ENCODE assay signal across 17 cellular contexts in the genomic region with DNA sequence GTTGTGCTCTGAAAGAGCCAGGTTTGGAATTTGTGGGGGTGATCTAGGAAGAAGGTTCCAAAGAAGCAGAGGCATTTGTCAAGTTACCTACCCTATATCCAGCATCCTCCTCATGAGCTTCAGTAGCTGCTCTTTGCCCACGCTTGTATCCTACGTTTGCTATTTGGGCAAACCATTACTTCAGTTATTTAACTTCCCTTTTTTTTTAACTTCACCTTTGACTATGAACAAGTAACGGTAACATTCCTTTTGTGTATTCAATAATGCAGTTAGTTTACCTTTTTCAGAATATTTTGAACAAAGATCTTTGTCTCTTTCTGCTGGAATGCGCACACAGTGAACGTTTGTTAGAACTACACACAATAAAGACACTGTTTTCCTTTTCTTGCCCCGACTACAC. TPM values are rescaled to one million over a fixed set of nuclear protein-coding genes. Genes with fewer than 3 reads are reported as not detected.
DNase-seq lines count a peak whose midpoint lies in the region; ATAC-seq and TF ChIP-seq lines count a peak whose summit lies in the region.
"Had no signal": no experiment of that assay in that cellular context is flagged by ENCODE, and none has a peak within 500 bp of the region (broad histone marks: within the 10 kb centered on the region; RNA-seq: fewer than 3 reads in every experiment).

No MANE protein-coding gene starts in this region.

- H3K27me3 Mint-ChIP-seq in activated CD4-positive, alpha-beta T cell treated with anti-CD3 and anti-CD28 coated beads, Interleukin-2, amount 10 ng/mL, durations not matched to agents 7 days and 5 days = no peaks in the 10 kb centered on the region

- no peaks in the 10 kb centered on the region for H3K27me3 ChIP-seq in stomach
- H3K27me3 ChIP-seq: cardiac muscle cell had no signal

- DNase-seq in activated CD4-positive, alpha-beta T cell treated with anti-CD3 and anti-CD28 coated beads, Interleukin-2, amount 10 ng/mL, durations not matched to agents 7 days and 5 days = no peak
- no peak for DNase-seq in activated CD4-positive, alpha-beta T cell treated with anti-CD3 and anti-CD28 coated beads, Interleukin-2, amount 50 U/mL, for 48 hours
- peak; percentile 11 for DNase-seq in M059J (ENCODE audit: low read depth)
- DNase-seq in caudate nucleus (lab: John Stamatoyannopoulos, UW) = peak in 7 of 61 donors; percentile 6 to 59 (median 15)
- DNase-seq in pons (ENCODE audit: low spot score) = peak; percentile 75
- no peak for DNase-seq in kidney glomerular epithelial cell (lab: John Stamatoyannopoulos, UW)
- DNase-seq in stomach = no peak
- no peak for DNase-seq in Right ventricle myocardium superior
- DNase-seq: activated naive CD4-positive, alpha-beta T cell treated with anti-CD3 and anti-CD28 coated beads for 36 hours; DMS79; endodermal cell; H9; NCI-H1930; NCI-H69; occipital lobe; RPMI8226 had no signal

- H3K27ac Mint-ChIP-seq in activated CD4-positive, alpha-beta T cell treated with anti-CD3 and anti-CD28 coated beads, Interleukin-2, amount 10 ng/mL, durations not matched to agents 7 days and 5 days = peak overlapping the region; percentile 73
- H3K27ac Mint-ChIP-seq: activated naive CD4-positive, alpha-beta T cell treated with anti-CD3 and anti-CD28 coated beads for 36 hours; endodermal cell; H9 had no signal

- POLR2A ChIA-PET in activated CD4-positive, alpha-beta T cell treated with anti-CD3 and anti-CD28 coated beads, Interleukin-2, amount 10 ng/mL, durations not matched to agents 7 days and 5 days (lab: Charles Lee) = no interaction called here

- 43 to 64% (median 46%) methylated on average over 6 of the region's 6 CpGs for WGBS in stomach, 5 donors

- H3K36me3 Mint-ChIP-seq in activated CD4-positive, alpha-beta T cell treated with anti-CD3 and anti-CD28 coated beads, Interleukin-2, amount 10 ng/mL, durations not matched to agents 7 days and 5 days (ENCODE audit: low read depth) = peaks cover 29% of the 10 kb centered on the region

- H3K4me1 Mint-ChIP-seq in activated CD4-positive, alpha-beta T cell treated with anti-CD3 and anti-CD28 coated beads, Interleukin-2, amount 10 ng/mL, durations not matched to agents 7 days and 5 days = peaks cover 59% of the 10 kb centered on the region

- H3K36me3 ChIP-seq in stomach = peaks cover 0 to 25% (median 21%) of the 10 kb centered on the region in 4 donors

- no peak for TF ChIP-seq CTCF in stomach (IDR thresholded peaks at IDR 0.05)

- H3K4me1 ChIP-seq in stomach = peaks cover 0 to 25% (median 6%) of the 10 kb centered on the region in 4 donors

- CTCF ChIA-PET in activated CD4-positive, alpha-beta T cell treated with anti-CD3 and anti-CD28 coated beads, Interleukin-2, amount 10 ng/mL, durations not matched to agents 7 days and 5 days (lab: Charles Lee) = interaction anchor here (0.6 to 0.9 kb wide), 2 partner anchors 10 to 308 kb away, joined by 3 read pairs; no protein-coding TSS in a partner anchor

- H3K9me3 ChIP-seq in stomach = no peaks in the 10 kb centered on the region

- no peaks in the 10 kb centered on the region for H3K9me3 Mint-ChIP-seq in activated CD4-positive, alpha-beta T cell treated with anti-CD3 and anti-CD28 coated beads, Interleukin-2, amount 10 ng/mL, durations not matched to agents 7 days and 5 days
- H3K9me3 Mint-ChIP-seq: activated naive CD4-positive, alpha-beta T cell treated with anti-CD3 and anti-CD28 coated beads for 36 hours; endodermal cell; H9 had no signal

- no peak overlapping the region for H3K4me3 ChIP-seq in stomach
- H3K4me3 ChIP-seq: cardiac muscle cell had no signal

- TF ChIP-seq EP300 in stomach (IDR thresholded peaks at IDR 0.05) = no peak

- peak overlapping the region; percentile 84 for H3K27ac ChIP-seq in caudate nucleus (ENCODE audit: low read depth, low read length)
- no peak overlapping the region for H3K27ac ChIP-seq in stomach
- H3K27ac ChIP-seq: cardiac muscle cell had no signal

- intact Hi-C loops in stomach (cut with DNase I; ENCODE audit: low total_unique reads) (no loop called here), Right ventricle myocardium superior (cut with DNase I) (no loop called here)

- no peak overlapping the region for H3K4me3 Mint-ChIP-seq in activated CD4-positive, alpha-beta T cell treated with anti-CD3 and anti-CD28 coated beads, Interleukin-2, amount 10 ng/mL, durations not matched to agents 7 days and 5 days
- H3K4me3 Mint-ChIP-seq: activated naive CD4-positive, alpha-beta T cell treated with anti-CD3 and anti-CD28 coated beads for 36 hours; endodermal cell; H9 had no signal

- no peak for TF ChIP-seq POLR2A in stomach (IDR thresholded peaks at IDR 0.05)

- no peak for ATAC-seq in Right ventricle myocardium superior (ENCODE audit: poor library complexity)

RNA-seq across cellular contexts. Expression of a gene that starts 41.5 kb away (rescaled TPM):
- total RNA-seq in activated CD4-positive, alpha-beta T cell treated with anti-CD3 and anti-CD28 coated beads, Interleukin-2, amount 10 ng/mL, durations not matched to agents 7 days and 5 days = 100 to 1,000 TPM; 157 to 178 TPM
- total RNA-seq in M059J (2014; rRNA removed; shearing (Covaris generic)) = 132 and 206 TPM in 2 replicates
- total RNA-seq in stomach = 10 to 100 TPM in 4 of 5 donors, 1 to 10 TPM in 1; 9.3 to 76.3 (median 46.8) TPM
- polyA plus RNA-seq in stomach = 10 to 100 TPM; 45.1 to 55.7 (median 52.9) TPM
- total RNA-seq in Right ventricle myocardium superior = 55.4 TPM

Comparison
In these comparisons a context has a peak if more than half of its experiments do, and no peak if none do; other contexts are left out.
1. DNase-seq: peak in M059J (single experiment) and pons (single experiment); none in activated CD4-positive, alpha-beta T cell treated with anti-CD3 and anti-CD28 coated beads, Interleukin-2, amount 10 ng/mL, durations not matched to agents 7 days and 5 days (single experiment), activated CD4-positive, alpha-beta T cell treated with anti-CD3 and anti-CD28 coated beads, Interleukin-2, amount 50 U/mL, for 48 hours (0 of 2), kidney glomerular epithelial cell (single experiment), stomach (single experiment) and Right ventricle myocardium superior (single experiment).